In genomic region chr9:91362212-91362611, GRCh38 we compare ENCODE assay signal across 8 cellular contexts. TPM values are rescaled to one million over a fixed set of nuclear protein-coding genes. Genes with fewer than 3 reads are reported as not detected.
DNase-seq lines count a peak whose midpoint lies in the region; TF ChIP-seq lines count a peak whose summit lies in the region.

No MANE protein-coding gene starts in this region.

- H3K36me3 Mint-ChIP-seq in activated naive CD4-positive, alpha-beta T cell treated with anti-CD3 and anti-CD28 coated beads, Interleukin-2, amount 10 ng/mL, durations not matched to agents 7 days and 5 days = peaks cover 11% of the 10 kb centered on the region
- H3K36me3 Mint-ChIP-seq in type B pancreatic cell = no peaks in the 10 kb centered on the region

- peaks cover 10% of the 10 kb centered on the region for H3K27me3 Mint-ChIP-seq in activated naive CD4-positive, alpha-beta T cell treated with anti-CD3 and anti-CD28 coated beads, Interleukin-2, amount 10 ng/mL, durations not matched to agents 7 days and 5 days
- H3K27me3 Mint-ChIP-seq in type B pancreatic cell = no peaks in the 10 kb centered on the region

- WGBS in liver = 71% methylated on average over 11 of the region's 11 CpGs

- H3K4me1 Mint-ChIP-seq in activated naive CD4-positive, alpha-beta T cell treated with anti-CD3 and anti-CD28 coated beads, Interleukin-2, amount 10 ng/mL, durations not matched to agents 7 days and 5 days = peaks cover 42% of the 10 kb centered on the region
- peaks cover 31% of the 10 kb centered on the region for H3K4me1 Mint-ChIP-seq in type B pancreatic cell (ENCODE audit: unreplicated experiment)

- peak overlapping the region; percentile 87 for H3K27ac Mint-ChIP-seq in activated naive CD4-positive, alpha-beta T cell treated with anti-CD3 and anti-CD28 coated beads, Interleukin-2, amount 10 ng/mL, durations not matched to agents 7 days and 5 days
- H3K27ac Mint-ChIP-seq in type B pancreatic cell = peak overlapping the region; percentile 86

- CTCF ChIA-PET in activated naive CD4-positive, alpha-beta T cell treated with anti-CD3 and anti-CD28 coated beads, Interleukin-2, amount 10 ng/mL, durations not matched to agents 7 days and 5 days (lab: Charles Lee) = no interaction called here

- peak; percentile 9 for DNase-seq in activated naive CD4-positive, alpha-beta T cell treated with Interleukin-2 at 50 U/mL for 16 hours
- DNase-seq in activated naive CD4-positive, alpha-beta T cell (lab: John Stamatoyannopoulos, UW) = no peak
- DNase-seq in activated naive CD4-positive, alpha-beta T cell treated with anti-CD3 and anti-CD28 coated beads, Interleukin-2, amount 10 ng/mL, durations not matched to agents 7 days and 5 days = no peak
- no peak for DNase-seq in type B pancreatic cell (ENCODE audit: extremely low spot score, unreplicated experiment)
- no peak for DNase-seq in HK-2 (ENCODE audit: unreplicated experiment)
- DNase-seq in G401 (ENCODE audit: low spot score) = no peak
- DNase-seq in SKM-1 (lab: John Stamatoyannopoulos, UW; ENCODE audit: unreplicated experiment) = no peak

- peak overlapping the region; percentile 41 to 80 (median 50) for H3K4me3 ChIP-seq in liver (ENCODE audit: low read depth in 1 of 3, low read length in 3 of 3)

- in situ Hi-C loops in G401 (cut with HindIII; ENCODE audit: low sequenced_read_pairs) = no loop called here

- H3K4me1 ChIP-seq in liver (ENCODE audit: control insufficient read depth in 4 of 4, insufficient read depth in 4 of 4, low read length in 3 of 4) = peaks cover 0 to 26% (median 15%) of the 10 kb centered on the region in 4 donors

- no peaks in the 10 kb centered on the region for H3K27me3 ChIP-seq in liver (ENCODE audit: control insufficient read depth in 4 of 4, insufficient read depth in 4 of 4, low read length in 3 of 4)

- TF ChIP-seq CTCF in liver (IDR thresholded peaks at IDR 0.05; ENCODE audit: low read depth, low read length, missing input control) = no peak
- TF ChIP-seq CTCF in type B pancreatic cell (conservative IDR thresholded peaks at IDR 0.05) = no peak

- peak overlapping the region; percentile 91 to 94 for H3K27ac ChIP-seq in liver (ENCODE audit: low read depth in 1 of 2, low read length in 2 of 2)

- H3K9ac ChIP-seq in liver (ENCODE audit: low read depth in 1 of 2, low read length in 2 of 2) = peak overlapping the region in 1 of 2 donors; percentile 65

- H3K4me3 Mint-ChIP-seq in activated naive CD4-positive, alpha-beta T cell treated with anti-CD3 and anti-CD28 coated beads, Interleukin-2, amount 10 ng/mL, durations not matched to agents 7 days and 5 days = peak overlapping the region; percentile 79
- H3K4me3 Mint-ChIP-seq in type B pancreatic cell = peak overlapping the region; percentile 88

- H3K9me3 ChIP-seq in liver (ENCODE audit: control insufficient read depth in 4 of 4, low read length in 3 of 4) = no peaks in the 10 kb centered on the region

- H3K36me3 ChIP-seq in liver (ENCODE audit: control insufficient read depth in 4 of 4, insufficient read depth in 3 of 4, low read depth in 1 of 4, low read length in 3 of 4) = no peaks in the 10 kb centered on the region

- H3K9me3 Mint-ChIP-seq in activated naive CD4-positive, alpha-beta T cell treated with anti-CD3 and anti-CD28 coated beads, Interleukin-2, amount 10 ng/mL, durations not matched to agents 7 days and 5 days = peaks cover 4% of the 10 kb centered on the region
- no peaks in the 10 kb centered on the region for H3K9me3 Mint-ChIP-seq in type B pancreatic cell

- TF ChIP-seq RAD21 in liver (IDR thresholded peaks at IDR 0.05) = no peak

TF ChIP-seq in liver, 16 proteins besides CTCF, POLR2A, EP300 and RAD21:
- no peak for TF ChIP-seq YY1 (IDR thresholded peaks at IDR 0.05)
- no peak for TF ChIP-seq ZBTB33 (IDR thresholded peaks at IDR 0.05)
- no peak for TF ChIP-seq FOXA1 (IDR thresholded peaks at IDR 0.05)
- TF ChIP-seq REST (IDR thresholded peaks at IDR 0.05) = no peak
- TF ChIP-seq GABPA (IDR thresholded peaks at IDR 0.05 in 1 of 2, conservative IDR thresholded peaks at IDR 0.05 in 1 of 2) = no peak
- no peak for TF ChIP-seq JUND (IDR thresholded peaks at IDR 0.05)
- TF ChIP-seq NR2F2 (IDR thresholded peaks at IDR 0.05) = no peak
- no peak for TF ChIP-seq FOXA2 (IDR thresholded peaks at IDR 0.05)
- no peak for TF ChIP-seq HNF4A (conservative IDR thresholded peaks at IDR 0.05)
- TF ChIP-seq ATF3 (IDR thresholded peaks at IDR 0.05) = no peak
- no peak for TF ChIP-seq TAF1 (conservative IDR thresholded peaks at IDR 0.05)
- TF ChIP-seq RXRA (IDR thresholded peaks at IDR 0.05) = no peak

RNA-seq across cellular contexts. Expression of gene AUH, which starts 0.5 kb away (rescaled TPM):
- total RNA-seq in liver = 10 to 100 TPM; 20.2 to 30.0 TPM
- polyA plus RNA-seq in liver = 10 to 100 TPM; 12.1 to 29.7 TPM
- 25.0 and 25.9 TPM in 2 replicates for total RNA-seq in type B pancreatic cell (ENCODE audit: low replicate concordance)
- 15.1 and 20.1 TPM in 2 replicates for total RNA-seq in G401 (2014; rRNA removed; shearing (Covaris generic))
